27 cellular contexts compared by ENCODE assay signal in the genomic region with DNA sequence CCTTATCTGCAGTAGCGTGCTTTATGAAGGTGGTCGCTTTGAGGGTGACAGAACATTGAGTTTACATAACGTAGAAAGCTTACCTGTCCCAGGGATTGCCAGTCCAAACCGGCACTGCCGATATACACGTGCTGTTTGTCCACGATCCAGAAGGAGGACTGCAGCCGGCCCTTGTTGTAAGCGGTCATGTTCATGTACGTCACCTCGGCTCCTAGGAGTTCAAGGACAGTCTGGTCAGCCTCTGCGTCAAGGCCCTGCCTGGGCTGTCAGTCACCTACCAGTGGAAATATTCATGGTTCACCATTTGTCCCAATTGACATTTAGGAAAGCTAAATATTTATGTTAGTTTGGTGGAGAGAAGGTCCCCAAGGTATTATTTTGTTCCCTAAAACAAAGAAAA.
DNase-seq lines count a peak whose midpoint lies in the region; ATAC-seq, FAIRE-seq and TF ChIP-seq lines count a peak whose summit lies in the region.
"Had no signal": no experiment of that assay in that cellular context is flagged by ENCODE, and none has a peak within 500 bp of the region (broad histone marks: within the 10 kb centered on the region; RNA-seq: fewer than 3 reads in every experiment).

No MANE protein-coding gene starts in this region.

- H3K4me2 ChIP-seq in A549 (peak overlapping the region; percentile 38), SK-N-SH (no peak overlapping the region)
- H3K4me2 ChIP-seq: BLaER1 had no signal

- H3K4me1 ChIP-seq in breast epithelium = no peaks in the 10 kb centered on the region
- peaks cover 45% of the 10 kb centered on the region for H3K4me1 ChIP-seq in A549
- H3K4me1 ChIP-seq in adrenal gland (replicated peaks in 1 of 2) = no peaks in the 10 kb centered on the region
- no peaks in the 10 kb centered on the region for H3K4me1 ChIP-seq in esophagus muscularis mucosa
- H3K4me1 ChIP-seq in SK-N-SH (ENCODE audit: control insufficient read depth in 1 of 2, insufficient read depth in 2 of 2, low read depth in 1 of 2, low read length in 1 of 2) = no peaks in the 10 kb centered on the region
- H3K4me1 ChIP-seq in heart right ventricle = no peaks in the 10 kb centered on the region
- H3K4me1 ChIP-seq: BE2C, BLaER1 had no signal

- no peaks in the 10 kb centered on the region for H3K9me2 ChIP-seq in SK-N-SH

- no peaks in the 10 kb centered on the region for H3F3A ChIP-seq in SK-N-SH (replicated peaks; ENCODE audit: insufficient read depth)

- no peak for FAIRE-seq in A549 (lab: Jason Lieb, UNC)
- FAIRE-seq: GM12878, GM12892, GM18507 had no signal

- no peaks in the 10 kb centered on the region for H3K79me2 ChIP-seq in SK-N-SH (ENCODE audit: insufficient read depth)

- ATAC-seq in A549 = no peak
- ATAC-seq in heart right ventricle = no peak
- ATAC-seq: GM12878 had no signal

- no peak for DNase-seq in MCF 10A (ENCODE audit: unreplicated experiment)
- no peak for DNase-seq in breast epithelium (ENCODE audit: low spot score in 2 of 2)
- no peak for DNase-seq in A549 (ENCODE audit: low read depth in 1 of 2, low spot score in 1 of 2)
- DNase-seq in adrenal gland = peak; percentile 18 to 64 (median 41)
- DNase-seq in esophagus muscularis mucosa (ENCODE audit: extremely low spot score) = peak; percentile 78
- DNase-seq in activated naive CD4-positive, alpha-beta T cell treated with Interleukin-2 at 50 U/mL for 16 hours = no peak
- no peak for DNase-seq in SK-N-SH
- no peak for DNase-seq in heart right ventricle
- DNase-seq: ACHN; BE2C; CD4-positive, alpha-beta memory T cell; CD4-positive, CD25-positive, alpha-beta regulatory T cell; CD8-positive, alpha-beta memory T cell; COR-L47; DMS 273 treated with DMSO at 0.1 percent for 48 hours; DMS153; DMS53; DMS79; DND-41; EL; GDM1 had no signal

- H3K4me1 Mint-ChIP-seq in MCF 10A (ENCODE audit: insufficient read depth, unreplicated experiment) = peaks cover 18% of the 10 kb centered on the region
- H3K4me1 Mint-ChIP-seq: CD14-positive monocyte; CD4-positive, alpha-beta memory T cell; CD4-positive, CD25-positive, alpha-beta regulatory T cell; CD8-positive, alpha-beta memory T cell had no signal

- no peaks in the 10 kb centered on the region for H4K20me1 ChIP-seq in SK-N-SH (ENCODE audit: insufficient read depth)
- H4K20me1 ChIP-seq: BLaER1 had no signal

- BruUV-seq in MCF 10A (replicated peaks; lab: Mats Ljungman, UMichigan) = no TSS peak

- H3K27ac ChIP-seq in breast epithelium (no peak overlapping the region), A549 (peak overlapping the region; percentile 74 to 84), adrenal gland (no peak overlapping the region), esophagus muscularis mucosa (replicated peaks in 1 of 4) (no peak overlapping the region), SK-N-SH (ENCODE audit: low read depth in 2 of 2, low read length in 1 of 2) (no peak overlapping the region), heart right ventricle (no peak overlapping the region)
- H3K27ac ChIP-seq: 22Rv1, BLaER1 had no signal

- CTCF ChIA-PET in MCF 10A (lab: Yijun Ruan, JAX) (interaction anchor here (1.0 to 2.1 kb wide), 3 partner anchors 8 to 14 kb away, joined by 3 to 6 read pairs (median 6); no protein-coding TSS in a partner anchor), A549 (lab: Yijun Ruan, JAX) (interaction anchor here (1.3 kb wide), 1 partner anchor 8 kb away, joined by 4 read pairs; no protein-coding TSS in a partner anchor), SK-N-SH (lab: Yijun Ruan, JAX) (no interaction called here)

- H3K27ac Mint-ChIP-seq in MCF 10A (ENCODE audit: low read depth, unreplicated experiment) = peak overlapping the region; percentile 18
- H3K27ac Mint-ChIP-seq: CD14-positive monocyte; CD4-positive, alpha-beta memory T cell; CD4-positive, CD25-positive, alpha-beta regulatory T cell; CD8-positive, alpha-beta memory T cell had no signal

- POLR2A ChIA-PET in MCF 10A (lab: Yijun Ruan, JAX) (interaction anchor here (0.7 kb wide), 1 partner anchor 34 kb away, joined by 3 read pairs; no protein-coding TSS in a partner anchor), A549 (lab: Yijun Ruan, JAX) (no interaction called here), SK-N-SH (lab: Yijun Ruan, JAX) (no interaction called here)

- no peaks in the 10 kb centered on the region for H3K27me3 Mint-ChIP-seq in MCF 10A (ENCODE audit: insufficient read depth, unreplicated experiment)
- H3K27me3 Mint-ChIP-seq: CD4-positive, CD25-positive, alpha-beta regulatory T cell; CD8-positive, alpha-beta memory T cell had no signal

- no peak overlapping the region for H3K4me3 Mint-ChIP-seq in MCF 10A (ENCODE audit: unreplicated experiment)
- H3K4me3 Mint-ChIP-seq: CD14-positive monocyte; CD4-positive, alpha-beta memory T cell; CD4-positive, CD25-positive, alpha-beta regulatory T cell; CD8-positive, alpha-beta memory T cell had no signal

- H3K4me3 ChIP-seq in breast epithelium = no peak overlapping the region
- no peak overlapping the region for H3K4me3 ChIP-seq in A549
- H3K4me3 ChIP-seq in adrenal gland = no peak overlapping the region
- no peak overlapping the region for H3K4me3 ChIP-seq in esophagus muscularis mucosa
- no peak overlapping the region for H3K4me3 ChIP-seq in SK-N-SH (ENCODE audit: low read depth in 2 of 2, low read length in 1 of 2)
- no peak overlapping the region for H3K4me3 ChIP-seq in heart right ventricle
- H3K4me3 ChIP-seq: BLaER1, GM12878 had no signal

- intact Hi-C loops in MCF 10A (cut with micrococcal nuclease) (no loop called here), breast epithelium (cut with DNase I; ENCODE audit: low total_unique reads) (no loop called here), adrenal gland (cut with DNase I) (no loop called here), esophagus muscularis mucosa (cut with DNase I) (no loop called here), heart right ventricle (cut with DNase I) (no loop called here)

- H3K36me3 Mint-ChIP-seq in MCF 10A (ENCODE audit: insufficient read depth, unreplicated experiment) = no peaks in the 10 kb centered on the region
- H3K36me3 Mint-ChIP-seq: CD14-positive monocyte; CD4-positive, alpha-beta memory T cell; CD4-positive, CD25-positive, alpha-beta regulatory T cell; CD8-positive, alpha-beta memory T cell had no signal

- TF ChIP-seq EP300 in A549 (IDR thresholded peaks at IDR 0.05) (no peak), esophagus muscularis mucosa (IDR thresholded peaks at IDR 0.05) (no peak), SK-N-SH (IDR thresholded peaks at IDR 0.05; ENCODE audit: borderline replicate concordance in 1 of 2, low read depth in 1 of 2, low read length in 1 of 2) (no peak)

- TF ChIP-seq CTCF in MCF 10A (IDR thresholded peaks at IDR 0.05; ENCODE audit: unreplicated experiment) (no peak), breast epithelium (IDR thresholded peaks at IDR 0.05) (no peak), A549 (IDR thresholded peaks at IDR 0.05) (no peak), adrenal gland (IDR thresholded peaks at IDR 0.05) (no peak), esophagus muscularis mucosa (IDR thresholded peaks at IDR 0.05) (no peak), SK-N-SH (IDR thresholded peaks at IDR 0.05) (no peak), heart right ventricle (IDR thresholded peaks at IDR 0.05) (no peak)

- H3K9ac ChIP-seq in SK-N-SH = no peak overlapping the region
- H3K9ac ChIP-seq: BLaER1 had no signal

- 84% methylated on average over 12 of the region's 12 CpGs for WGBS in A549 (ENCODE audit: missing lambda C conversion rate)
- WGBS in adrenal gland, 4 donors = 48 to 64% (median 61%) methylated on average over 11 to 12 of the region's 12 CpGs
- 91% methylated on average over 12 of the region's 12 CpGs for WGBS in esophagus muscularis mucosa
- WGBS in SK-N-SH (ENCODE audit: low lambda C conversion rate) = 48% methylated on average over 11 of the region's 12 CpGs
- WGBS in heart right ventricle, 2 donors = 83 to 88% methylated on average over 12 of the region's 12 CpGs

- no peak for TF ChIP-seq POLR2A in breast epithelium (IDR thresholded peaks at IDR 0.05)
- no peak for TF ChIP-seq POLR2A in A549 (IDR thresholded peaks at IDR 0.05; ENCODE audit: low read length)
- TF ChIP-seq POLR2A in adrenal gland (IDR thresholded peaks at IDR 0.05) = no peak
- no peak for TF ChIP-seq POLR2A in esophagus muscularis mucosa (IDR thresholded peaks at IDR 0.05; ENCODE audit: low read depth)

- peaks cover 0 to 19% of the 10 kb centered on the region in 2 donors for H3K9me3 ChIP-seq in breast epithelium
- peaks cover 11% of the 10 kb centered on the region; the same call in 2 of the 3 replicates for H3K9me3 ChIP-seq in A549
- H3K9me3 ChIP-seq in adrenal gland (replicated peaks in 1 of 3) = no peaks in the 10 kb centered on the region
- H3K9me3 ChIP-seq in esophagus muscularis mucosa = peaks cover 0 to 15% (median 2%) of the 10 kb centered on the region in 4 donors
- H3K9me3 ChIP-seq in SK-N-SH = no peaks in the 10 kb centered on the region
- H3K9me3 ChIP-seq in heart right ventricle = peaks cover 0 to 22% (median 7%) of the 10 kb centered on the region in 11 donors
- H3K9me3 ChIP-seq: BE2C had no signal

- TF ChIP-seq RAD21 in A549 (conservative IDR thresholded peaks at IDR 0.05 in 1 of 2, IDR thresholded peaks at IDR 0.05 in 1 of 2) = no peak
- no peak for TF ChIP-seq RAD21 in SK-N-SH (IDR thresholded peaks at IDR 0.05; ENCODE audit: low read length)

- H3K27me3 ChIP-seq in breast epithelium (no peaks in the 10 kb centered on the region), adrenal gland (no peaks in the 10 kb centered on the region), esophagus muscularis mucosa (no peaks in the 10 kb centered on the region), SK-N-SH (ENCODE audit: insufficient read depth) (no peaks in the 10 kb centered on the region), heart right ventricle (no peaks in the 10 kb centered on the region)
- H3K27me3 ChIP-seq: BE2C, BLaER1 had no signal

- H3K36me3 ChIP-seq in breast epithelium = no peaks in the 10 kb centered on the region
- H3K36me3 ChIP-seq in adrenal gland (replicated peaks in 1 of 2) = no peaks in the 10 kb centered on the region
- H3K36me3 ChIP-seq in esophagus muscularis mucosa = no peaks in the 10 kb centered on the region
- peaks cover 0 to 6% of the 10 kb centered on the region in 2 experiments for H3K36me3 ChIP-seq in SK-N-SH (replicated peaks in 1 of 2; ENCODE audit: control insufficient read depth in 1 of 2, insufficient read depth in 2 of 2, low read length in 1 of 2)
- H3K36me3 ChIP-seq in heart right ventricle = no peaks in the 10 kb centered on the region
- H3K36me3 ChIP-seq: BE2C, BLaER1 had no signal

- H3K9me3 Mint-ChIP-seq in MCF 10A (ENCODE audit: unreplicated experiment) = no peaks in the 10 kb centered on the region

- no peak overlapping the region for H2AFZ ChIP-seq in SK-N-SH (ENCODE audit: low read depth)

TF ChIP-seq in SK-N-SH, 30 proteins besides CTCF, POLR2A, EP300 and RAD21 (continues in another document):
- TF ChIP-seq RCOR1 (IDR thresholded peaks at IDR 0.05; ENCODE audit: low read length) = no peak

Comparison
In these comparisons a context has a peak if more than half of its experiments do, and no peak if none do; other contexts are left out.
1. DNase-seq: peak in adrenal gland (7 of 7) and esophagus muscularis mucosa (single experiment); none in MCF 10A (single experiment), breast epithelium (0 of 2), A549 (0 of 2), activated naive CD4-positive, alpha-beta T cell treated with Interleukin-2 at 50 U/mL for 16 hours (single experiment), SK-N-SH (single experiment) and heart right ventricle (0 of 2).
2. H3K27ac ChIP-seq: peak in A549 (2 of 2); none in breast epithelium (0 of 2), adrenal gland (0 of 5), esophagus muscularis mucosa (0 of 4), SK-N-SH (0 of 2) and heart right ventricle (0 of 10).